In the genomic region with DNA sequence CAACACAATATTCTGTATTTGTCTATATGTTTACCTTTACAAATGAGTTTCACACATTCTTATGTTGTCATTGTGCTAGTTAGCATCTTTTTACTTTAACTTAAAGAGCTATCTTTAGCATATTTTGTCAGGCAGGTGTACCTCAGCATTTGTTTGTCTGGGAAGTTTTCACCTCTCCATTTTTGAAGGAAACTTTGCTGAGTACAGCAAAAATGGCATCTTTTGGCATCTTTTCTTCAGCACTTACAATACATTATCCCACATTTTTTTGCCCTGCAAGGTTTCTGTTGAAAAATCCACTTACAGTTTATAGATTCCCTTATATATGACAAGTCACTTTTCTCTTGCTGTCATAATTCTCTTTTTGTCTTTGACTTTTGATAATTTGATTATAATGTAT, we compare ENCODE assay signal across 4 cellular contexts.
TF ChIP-seq lines count a peak whose summit lies in the region.

No MANE protein-coding gene starts in this region.

TF ChIP-seq in HepG2, 621 proteins besides CTCF, POLR2A, EP300 and RAD21:
- TF ChIP-seq MAFF (IDR thresholded peaks at IDR 0.05; ENCODE audit: low read depth, low read length) (peak; percentile 77; the same call in 1 of the 2 replicates), MAFK (conservative IDR thresholded peaks at IDR 0.05 in 1 of 2, IDR thresholded peaks at IDR 0.05 in 1 of 2; ENCODE audit: low read length in 2 of 2) (peak; percentile 79 to 89), ZNF672 (CRISPR knock-in tag; IDR thresholded peaks at IDR 0.05) (no peak), ZSCAN22 (CRISPR knock-in tag; IDR thresholded peaks at IDR 0.05) (no peak)

TF ChIP-seq in A549, 52 proteins besides CTCF, POLR2A, EP300 and RAD21:
- TF ChIP-seq MAFK (IDR thresholded peaks at IDR 0.05; ENCODE audit: partially characterized antibody) (peak; percentile 39), NPAS2 (CRISPR knock-in tag; IDR thresholded peaks at IDR 0.05; ENCODE audit: borderline replicate concordance) (no peak)
TF ChIP-seq in A549: peak in this region for 1.

TF ChIP-seq in IMR-90, 13 proteins besides CTCF, POLR2A, EP300 and RAD21:
- TF ChIP-seq, protein P1, sequence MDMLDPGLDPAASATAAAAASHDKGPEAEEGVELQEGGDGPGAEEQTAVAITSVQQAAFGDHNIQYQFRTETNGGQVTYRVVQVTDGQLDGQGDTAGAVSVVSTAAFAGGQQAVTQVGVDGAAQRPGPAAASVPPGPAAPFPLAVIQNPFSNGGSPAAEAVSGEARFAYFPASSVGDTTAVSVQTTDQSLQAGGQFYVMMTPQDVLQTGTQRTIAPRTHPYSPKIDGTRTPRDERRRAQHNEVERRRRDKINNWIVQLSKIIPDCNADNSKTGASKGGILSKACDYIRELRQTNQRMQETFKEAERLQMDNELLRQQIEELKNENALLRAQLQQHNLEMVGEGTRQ (IDR thresholded peaks at IDR 0.05; ENCODE audit: low read depth, low read length): no peak
- TF ChIP-seq CHD1 (IDR thresholded peaks at IDR 0.05; ENCODE audit: low read depth, low read length) (no peak), SMC3 (IDR thresholded peaks at IDR 0.05; ENCODE audit: low read depth, low read length) (no peak), FOS (IDR thresholded peaks at IDR 0.05; ENCODE audit: low read depth, low read length) (no peak), MAZ (IDR thresholded peaks at IDR 0.05; ENCODE audit: borderline replicate concordance, low read depth, low read length) (no peak), MAFK (IDR thresholded peaks at IDR 0.05; ENCODE audit: low read depth, low read length) (peak; percentile 72), BHLHE40 (IDR thresholded peaks at IDR 0.05; ENCODE audit: low read depth, low read length) (no peak)
- TF ChIP-seq, protein P2, sequence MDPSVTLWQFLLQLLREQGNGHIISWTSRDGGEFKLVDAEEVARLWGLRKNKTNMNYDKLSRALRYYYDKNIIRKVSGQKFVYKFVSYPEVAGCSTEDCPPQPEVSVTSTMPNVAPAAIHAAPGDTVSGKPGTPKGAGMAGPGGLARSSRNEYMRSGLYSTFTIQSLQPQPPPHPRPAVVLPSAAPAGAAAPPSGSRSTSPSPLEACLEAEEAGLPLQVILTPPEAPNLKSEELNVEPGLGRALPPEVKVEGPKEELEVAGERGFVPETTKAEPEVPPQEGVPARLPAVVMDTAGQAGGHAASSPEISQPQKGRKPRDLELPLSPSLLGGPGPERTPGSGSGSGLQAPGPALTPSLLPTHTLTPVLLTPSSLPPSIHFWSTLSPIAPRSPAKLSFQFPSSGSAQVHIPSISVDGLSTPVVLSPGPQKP (IDR thresholded peaks at IDR 0.05; ENCODE audit: borderline replicate concordance, low read depth, low read length): no peak

TF ChIP-seq in K562, 482 proteins besides CTCF, POLR2A, EP300 and RAD21:
- TF ChIP-seq ZNF696 (CRISPR knock-in tag; conservative IDR thresholded peaks at IDR 0.05) (no peak), ZBED1 (IDR thresholded peaks at IDR 0.05) (no peak), MAFK (IDR thresholded peaks at IDR 0.05; ENCODE audit: low read length) (peak; percentile 18; the same call in 1 of the 2 replicates), MAFG (tag; conservative IDR thresholded peaks at IDR 0.05) (peak; percentile 27; the same call in 1 of the 2 replicates), ZNF316 (IDR thresholded peaks at IDR 0.05) (0 out of 2 replicates have a peak, but pooled peaks have one; percentile 26)
